ENCODE assay signal across 1 cellular context in genomic region chr9:5586391-5586802, GRCh38.
A peak's percentile ranks its signal among the peaks of the same experiment; 100 is the strongest.
TF ChIP-seq lines count a peak whose summit lies in the region.

No MANE protein-coding gene starts in this region.

TF ChIP-seq in GM12878, 131 proteins besides CTCF, POLR2A, EP300 and RAD21 (continued from another document and continues in another):
- peak; percentile 69; the same call in 1 of the 2 replicates for TF ChIP-seq TCF12 (IDR thresholded peaks at IDR 0.05; ENCODE audit: low read depth, low read length)
- no peak for TF ChIP-seq MYC (IDR thresholded peaks at IDR 0.05; ENCODE audit: insufficient read depth, insufficient read length, insufficient replicate concordance, low read length, severe bottlenecking)
- no peak for TF ChIP-seq NRF1 (conservative IDR thresholded peaks at IDR 0.05; ENCODE audit: low read depth, low read length)
- no peak for TF ChIP-seq HDAC2 (IDR thresholded peaks at IDR 0.05)
- peak; percentile 87 for TF ChIP-seq RELA (IDR thresholded peaks at IDR 0.05; ENCODE audit: borderline replicate concordance, partially characterized antibody)
- no peak for TF ChIP-seq ZSCAN29 (IDR thresholded peaks at IDR 0.05)
- TF ChIP-seq CBFB (IDR thresholded peaks at IDR 0.05; ENCODE audit: low read depth) = no peak
- TF ChIP-seq IKZF1 (conservative IDR thresholded peaks at IDR 0.05) = peak; percentile 42
- TF ChIP-seq SPI1 (IDR thresholded peaks at IDR 0.05; ENCODE audit: borderline replicate concordance, insufficient read depth, low read depth, low read length) = peak; percentile 27; the same call in 1 of the 2 replicates
- peak; percentile 79 for TF ChIP-seq RUNX3 (IDR thresholded peaks at IDR 0.05; ENCODE audit: low read length)
- TF ChIP-seq POU2F2 (IDR thresholded peaks at IDR 0.05; ENCODE audit: borderline replicate concordance, low read depth, low read length) = peak; percentile 94; the same call in 2 of the 3 replicates
- no peak for TF ChIP-seq FOS (IDR thresholded peaks at IDR 0.05; ENCODE audit: borderline replicate concordance, extremely low read depth, insufficient read length)
- no peak for TF ChIP-seq WRNIP1 (IDR thresholded peaks at IDR 0.05; ENCODE audit: borderline replicate concordance, low read depth, low read length)
- no peak for TF ChIP-seq GATAD2B (conservative IDR thresholded peaks at IDR 0.05; ENCODE audit: low read depth)
- no peak for TF ChIP-seq SUZ12 (IDR thresholded peaks at IDR 0.05; ENCODE audit: unreplicated experiment)
- TF ChIP-seq FOXM1 (IDR thresholded peaks at IDR 0.05; ENCODE audit: low read depth, low read length) = peak; percentile 47; the same call in 1 of the 2 replicates
- TF ChIP-seq KDM1A (IDR thresholded peaks at IDR 0.05; ENCODE audit: borderline replicate concordance) = no peak
- no peak for TF ChIP-seq RFX5 (IDR thresholded peaks at IDR 0.05; ENCODE audit: low read depth, low read length)
- TF ChIP-seq ZNF217 (IDR thresholded peaks at IDR 0.05) = no peak; the same call in 1 of the 2 replicates
- no peak for TF ChIP-seq ASH2L (IDR thresholded peaks at IDR 0.05; ENCODE audit: borderline replicate concordance, low read depth)
- no peak for TF ChIP-seq RB1 (IDR thresholded peaks at IDR 0.05; ENCODE audit: borderline replicate concordance)
- no peak for TF ChIP-seq REST (IDR thresholded peaks at IDR 0.05; ENCODE audit: low read depth, low read length)
- no peak for TF ChIP-seq IRF5 (IDR thresholded peaks at IDR 0.05; ENCODE audit: borderline replicate concordance)
- 0 out of 2 replicates have a peak, but pooled peaks have one; percentile 39 for TF ChIP-seq TAF1 (IDR thresholded peaks at IDR 0.05; ENCODE audit: borderline replicate concordance, low read depth, low read length)
- TF ChIP-seq BCL3 (IDR thresholded peaks at IDR 0.05; ENCODE audit: borderline replicate concordance, insufficient read depth, low read depth, low read length, poor library complexity, severe bottlenecking) = peak; percentile 17
- no peak for TF ChIP-seq ESRRA (IDR thresholded peaks at IDR 0.05; ENCODE audit: low read length)
- TF ChIP-seq ZBED1 (IDR thresholded peaks at IDR 0.05; ENCODE audit: borderline replicate concordance) = no peak
- no peak for TF ChIP-seq TCF7 (IDR thresholded peaks at IDR 0.05; ENCODE audit: borderline replicate concordance)
- TF ChIP-seq BACH1 (IDR thresholded peaks at IDR 0.05; ENCODE audit: borderline replicate concordance) = peak; percentile 50; the same call in 1 of the 2 replicates
- TF ChIP-seq ATF3 (IDR thresholded peaks at IDR 0.05; ENCODE audit: borderline replicate concordance, extremely low read depth, low read depth, low read length) = no peak
- TF ChIP-seq CEBPZ (IDR thresholded peaks at IDR 0.05; ENCODE audit: low read depth, low read length) = no peak
- TF ChIP-seq POLR2AphosphoS5 (IDR thresholded peaks at IDR 0.05; ENCODE audit: low read length) = peak; percentile 77
- TF ChIP-seq KLF5 (IDR thresholded peaks at IDR 0.05; ENCODE audit: partially characterized antibody) = no peak
- TF ChIP-seq JUNB (IDR thresholded peaks at IDR 0.05) = no peak
- TF ChIP-seq HDAC6 (IDR thresholded peaks at IDR 0.05; ENCODE audit: unreplicated experiment) = no peak
- TF ChIP-seq CUX1 (IDR thresholded peaks at IDR 0.05; ENCODE audit: insufficient replicate concordance, low read depth, low read length) = no peak
- TF ChIP-seq CREM (IDR thresholded peaks at IDR 0.05; ENCODE audit: low read depth) = no peak
- no peak for TF ChIP-seq SMARCA5 (IDR thresholded peaks at IDR 0.05)
- peak; percentile 62; the same call in 1 of the 2 replicates for TF ChIP-seq PAX5 (IDR thresholded peaks at IDR 0.05; ENCODE audit: borderline replicate concordance, low read depth, low read length)
- TF ChIP-seq PRDM15 (CRISPR knock-in tag; IDR thresholded peaks at IDR 0.05) = no peak
- no peak for TF ChIP-seq KAT2A (conservative IDR thresholded peaks at IDR 0.05; ENCODE audit: control insufficient read depth, low read depth, low read length)
- TF ChIP-seq RELB (IDR thresholded peaks at IDR 0.05; ENCODE audit: low read depth) = peak; percentile 87
